In genomic region chr5:141743652-141744333, GRCh38 we compare ENCODE assay signal across 15 cellular contexts.
DNase-seq lines count a peak whose midpoint lies in the region; ATAC-seq, FAIRE-seq and TF ChIP-seq lines count a peak whose summit lies in the region.
"Had no signal": no experiment of that assay in that cellular context is flagged by ENCODE, and none has a peak within 500 bp of the region (broad histone marks: within the 10 kb centered on the region; RNA-seq: fewer than 3 reads in every experiment).

No MANE protein-coding gene starts in this region.

- H3K9me3 ChIP-seq in HEK293 (ENCODE audit: control insufficient read depth, insufficient read depth, low read depth, low read length), result no peaks in the 10 kb centered on the region
- H3K9me3 ChIP-seq: esophagus muscularis mucosa, heart left ventricle, SJCRH30 had no signal

- no peak for DNase-seq in D721Med (ENCODE audit: insufficient read length, low spot score)
- peak; percentile 81 for DNase-seq in NCI-H748 (lab: John Stamatoyannopoulos, UW; ENCODE audit: unreplicated experiment)
- peak; percentile 9 for DNase-seq in epithelial cell of esophagus (ENCODE audit: low read depth)
- DNase-seq in SHP77 treated with DMSO at 0.1 percent for 48 hours (lab: John Stamatoyannopoulos, UW), result no peak
- no peak for DNase-seq in hippocampal formation (lab: John Stamatoyannopoulos, UW)
- DNase-seq: activated effector memory CD4-positive, alpha-beta T cell treated with Interleukin-2 at 50 U/mL for 16 hours; AML-193; heart left ventricle; stimulated activated naive B cell treated with anti-CD40 and anti-IgM and Interleukin-4, amounts not matched to agents 10 μg/mL and 1 μg/mL and 100 μg/mL, for 72 hours had no signal

- ATAC-seq in GM21529 (IDR thresholded peaks at IDR 0.05; ENCODE audit: unreplicated experiment) (no peak), HG03039 (IDR thresholded peaks at IDR 0.05; ENCODE audit: unreplicated experiment) (no peak)
- ATAC-seq: heart left ventricle; stimulated activated naive B cell treated with anti-CD40 and anti-IgM and Interleukin-4, amounts not matched to agents 10 μg/mL and 1 μg/mL and 100 μg/mL, for 72 hours had no signal

- 0 out of 2 replicates have a peak, but pooled peaks cover 5% of the 10 kb centered on the region for H3K4me1 ChIP-seq in HEK293 (ENCODE audit: control insufficient read depth, insufficient read depth, low read length)
- H3K4me1 ChIP-seq: SJCRH30 had no signal

- no peak for TF ChIP-seq CTCF in D721Med (IDR thresholded peaks at IDR 0.05; ENCODE audit: insufficient read depth, missing control alignments)
- no peak for TF ChIP-seq CTCF in HEK293 (tag by site-specific recombination; IDR thresholded peaks at IDR 0.05)
- TF ChIP-seq CTCF in epithelial cell of esophagus (IDR thresholded peaks at IDR 0.05; ENCODE audit: insufficient read depth, low read depth, low read length, missing control alignments), result no peak

- peak; percentile 58 for FAIRE-seq in D721Med (lab: Jason Lieb, UNC)

- POLR2A ChIA-PET in HEK293 (lab: Yijun Ruan, JAX), result no interaction called here

- H3K36me3 ChIP-seq in HEK293 (ENCODE audit: control insufficient read depth in 2 of 2, insufficient read depth in 1 of 2, low read length in 2 of 2), result no peaks in the 10 kb centered on the region
- H3K36me3 ChIP-seq: esophagus muscularis mucosa, heart left ventricle, SJCRH30 had no signal

- H3K4me3 ChIP-seq in HEK293 (ENCODE audit: low read depth, low read length) (no peak overlapping the region), epithelial cell of esophagus (ENCODE audit: low read length) (no peak overlapping the region)
- H3K4me3 ChIP-seq: esophagus muscularis mucosa, GM23248, heart left ventricle, SJCRH30 had no signal

- no peak overlapping the region for H3K27ac ChIP-seq in HEK293 (ENCODE audit: extremely low read depth, low read depth, low read length)
- H3K27ac ChIP-seq: esophagus muscularis mucosa, GM23248, heart left ventricle, SJCRH30 had no signal

- CTCF ChIA-PET in HEK293 (lab: Yijun Ruan, JAX), result interaction anchor here (1.5 kb wide), 1 partner anchor 52 kb away, joined by 6 read pairs; no protein-coding TSS in a partner anchor

TF ChIP-seq in HEK293, 187 proteins besides CTCF, POLR2A, EP300 and RAD21 (continues in another document):
- TF ChIP-seq AEBP2 (tag by site-specific recombination; IDR thresholded peaks at IDR 0.05; ENCODE audit: borderline replicate concordance) (no peak), ZNF660 (tag by site-specific recombination; IDR thresholded peaks at IDR 0.05) (peak; percentile 40; the same call in 1 of the 2 replicates), ZNF214 (tag by site-specific recombination; IDR thresholded peaks at IDR 0.05; ENCODE audit: borderline replicate concordance) (no peak), ZNF629 (tag by site-specific recombination; IDR thresholded peaks at IDR 0.05) (0 out of 2 replicates have a peak, but pooled peaks have one; percentile 21), ZBTB48 (tag by site-specific recombination; IDR thresholded peaks at IDR 0.05) (0 out of 2 replicates have a peak, but pooled peaks have one; percentile 5), SP7 (tag by site-specific recombination; IDR thresholded peaks at IDR 0.05) (peak; percentile 78), ZNF366 (tag by site-specific recombination; conservative IDR thresholded peaks at IDR 0.05) (peak; percentile 67), ZEB2 (tag by site-specific recombination; IDR thresholded peaks at IDR 0.05) (no peak), OSR2 (tag by site-specific recombination; IDR thresholded peaks at IDR 0.05) (peak; percentile 27; the same call in 1 of the 2 replicates), ZNF558 (tag by site-specific recombination; IDR thresholded peaks at IDR 0.05) (peak; percentile 52; the same call in 1 of the 2 replicates), ZNF24 (tag by site-specific recombination; IDR thresholded peaks at IDR 0.05) (0 out of 2 replicates have a peak, but pooled peaks have one; percentile 45), FEZF1 (tag by site-specific recombination; IDR thresholded peaks at IDR 0.05) (peak; percentile 57), ZNF184 (tag by site-specific recombination; IDR thresholded peaks at IDR 0.05) (0 out of 2 replicates have a peak, but pooled peaks have one; percentile 15), KLF17 (tag by site-specific recombination; IDR thresholded peaks at IDR 0.05) (peak; percentile 83), BCL11B (tag by site-specific recombination; IDR thresholded peaks at IDR 0.05; ENCODE audit: low read depth) (no peak), ZNF335 (tag by site-specific recombination; conservative IDR thresholded peaks at IDR 0.05) (0 out of 2 replicates have a peak, but pooled peaks have one; percentile 19), ZNF146 (tag by site-specific recombination; IDR thresholded peaks at IDR 0.05) (no peak), WT1 (tag by site-specific recombination; IDR thresholded peaks at IDR 0.05) (peak; percentile 89)
- TF ChIP-seq, protein P1, sequence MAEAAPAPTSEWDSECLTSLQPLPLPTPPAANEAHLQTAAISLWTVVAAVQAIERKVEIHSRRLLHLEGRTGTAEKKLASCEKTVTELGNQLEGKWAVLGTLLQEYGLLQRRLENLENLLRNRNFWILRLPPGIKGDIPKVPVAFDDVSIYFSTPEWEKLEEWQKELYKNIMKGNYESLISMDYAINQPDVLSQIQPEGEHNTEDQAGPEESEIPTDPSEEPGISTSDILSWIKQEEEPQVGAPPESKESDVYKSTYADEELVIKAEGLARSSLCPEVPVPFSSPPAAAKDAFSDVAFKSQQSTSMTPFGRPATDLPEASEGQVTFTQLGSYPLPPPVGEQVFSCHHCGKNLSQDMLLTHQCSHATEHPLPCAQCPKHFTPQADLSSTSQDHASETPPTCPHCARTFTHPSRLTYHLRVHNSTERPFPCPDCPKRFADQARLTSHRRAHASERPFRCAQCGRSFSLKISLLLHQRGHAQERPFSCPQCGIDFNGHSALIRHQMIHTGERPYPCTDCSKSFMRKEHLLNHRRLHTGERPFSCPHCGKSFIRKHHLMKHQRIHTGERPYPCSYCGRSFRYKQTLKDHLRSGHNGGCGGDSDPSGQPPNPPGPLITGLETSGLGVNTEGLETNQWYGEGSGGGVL (tag by site-specific recombination; IDR thresholded peaks at IDR 0.05), result peak; percentile 91
- TF ChIP-seq, protein P2, sequence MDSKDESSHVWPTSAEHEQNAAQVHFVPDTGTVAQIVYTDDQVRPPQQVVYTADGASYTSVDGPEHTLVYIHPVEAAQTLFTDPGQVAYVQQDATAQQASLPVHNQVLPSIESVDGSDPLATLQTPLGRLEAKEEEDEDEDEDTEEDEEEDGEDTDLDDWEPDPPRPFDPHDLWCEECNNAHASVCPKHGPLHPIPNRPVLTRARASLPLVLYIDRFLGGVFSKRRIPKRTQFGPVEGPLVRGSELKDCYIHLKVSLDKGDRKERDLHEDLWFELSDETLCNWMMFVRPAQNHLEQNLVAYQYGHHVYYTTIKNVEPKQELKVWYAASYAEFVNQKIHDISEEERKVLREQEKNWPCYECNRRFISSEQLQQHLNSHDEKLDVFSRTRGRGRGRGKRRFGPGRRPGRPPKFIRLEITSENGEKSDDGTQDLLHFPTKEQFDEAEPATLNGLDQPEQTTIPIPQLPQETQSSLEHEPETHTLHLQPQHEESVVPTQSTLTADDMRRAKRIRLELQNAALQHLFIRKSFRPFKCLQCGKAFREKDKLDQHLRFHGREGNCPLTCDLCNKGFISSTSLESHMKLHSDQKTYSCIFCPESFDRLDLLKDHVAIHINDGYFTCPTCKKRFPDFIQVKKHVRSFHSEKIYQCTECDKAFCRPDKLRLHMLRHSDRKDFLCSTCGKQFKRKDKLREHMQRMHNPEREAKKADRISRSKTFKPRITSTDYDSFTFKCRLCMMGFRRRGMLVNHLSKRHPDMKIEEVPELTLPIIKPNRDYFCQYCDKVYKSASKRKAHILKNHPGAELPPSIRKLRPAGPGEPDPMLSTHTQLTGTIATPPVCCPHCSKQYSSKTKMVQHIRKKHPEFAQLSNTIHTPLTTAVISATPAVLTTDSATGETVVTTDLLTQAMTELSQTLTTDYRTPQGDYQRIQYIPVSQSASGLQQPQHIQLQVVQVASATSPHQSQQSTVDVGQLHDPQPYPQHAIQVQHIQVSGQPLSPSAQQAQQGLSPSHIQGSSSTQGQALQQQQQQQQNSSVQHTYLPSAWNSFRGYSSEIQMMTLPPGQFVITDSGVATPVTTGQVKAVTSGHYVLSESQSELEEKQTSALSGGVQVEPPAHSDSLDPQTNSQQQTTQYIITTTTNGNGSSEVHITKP (tag by site-specific recombination; IDR thresholded peaks at IDR 0.05), result peak; percentile 83

Comparison
In these comparisons a context has a peak if more than half of its experiments do, and no peak if none do; other contexts are left out.
1. DNase-seq: peak in NCI-H748 (single experiment) and epithelial cell of esophagus (single experiment); none in D721Med (single experiment), SHP77 treated with DMSO at 0.1 percent for 48 hours (single experiment) and hippocampal formation (0 of 2).